ENCODE assay signal across 15 cellular contexts in the genomic region with DNA sequence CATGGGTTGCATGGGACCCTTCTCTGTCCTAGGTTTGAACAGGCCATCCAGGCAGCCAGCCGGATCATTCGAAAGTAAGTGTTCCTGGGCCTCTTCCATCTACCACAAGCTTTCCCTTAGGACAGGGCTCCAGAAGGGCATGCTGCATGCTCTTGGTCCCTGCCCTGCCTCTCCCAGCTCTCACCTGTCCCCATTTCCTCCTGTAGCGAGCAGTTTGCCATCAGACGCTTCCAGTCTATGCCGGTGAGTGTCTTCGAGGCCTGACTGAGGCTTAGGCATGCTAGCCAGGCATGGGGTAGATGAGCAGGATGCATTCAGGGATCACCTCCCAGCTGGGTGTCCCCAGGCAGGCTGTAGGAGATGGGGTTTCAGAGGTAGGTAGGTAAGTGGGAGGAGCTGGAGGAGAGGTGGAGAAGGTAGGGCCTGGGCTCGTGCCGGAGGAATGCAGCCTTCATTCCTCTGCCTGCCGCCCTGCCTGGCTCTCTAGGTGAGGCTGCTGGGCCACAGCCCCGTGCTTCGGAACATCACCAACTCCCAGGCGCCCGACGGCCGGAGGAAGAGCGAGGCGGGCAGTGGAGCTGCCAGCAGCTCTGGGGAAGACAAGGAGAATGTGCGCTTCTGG. TPM values are rescaled to one million over a fixed set of nuclear protein-coding genes. Genes with fewer than 3 reads are reported as not detected.
DNase-seq lines count a peak whose midpoint lies in the region; ATAC-seq and TF ChIP-seq lines count a peak whose summit lies in the region.
"Had no signal": no experiment of that assay in that cellular context is flagged by ENCODE, and none has a peak within 500 bp of the region (broad histone marks: within the 10 kb centered on the region; RNA-seq: fewer than 3 reads in every experiment).

No MANE protein-coding gene starts in this region.

- H3K4me1 Mint-ChIP-seq in activated naive CD8-positive, alpha-beta T cell treated with anti-CD3 and anti-CD28 coated beads for 36 hours, result peaks cover 55% of the 10 kb centered on the region
- peaks cover 53% of the 10 kb centered on the region for H3K4me1 Mint-ChIP-seq in memory B cell

- TF ChIP-seq CTCF in left ventricle myocardium inferior (IDR thresholded peaks at IDR 0.05; ENCODE audit: borderline replicate concordance) (no peak), GM10248 (IDR thresholded peaks at IDR 0.05; ENCODE audit: control extremely low read depth, extremely low read depth, low read depth, missing control alignments) (no peak)

- no peaks in the 10 kb centered on the region for H3K27me3 Mint-ChIP-seq in activated naive CD8-positive, alpha-beta T cell treated with anti-CD3 and anti-CD28 coated beads for 36 hours
- H3K27me3 Mint-ChIP-seq in memory B cell, result no peaks in the 10 kb centered on the region
- H3K27me3 Mint-ChIP-seq: dendritic cell treated with granulocyte-macrophage colony-stimulating factor and Interleukin-4, amounts not matched to agents 40 ng/mL and 50 ng/mL, for 4 days; stimulated activated naive CD8-positive, alpha-beta T cell treated with anti-CD3 and anti-CD28 coated beads, Interleukin-15, amount 100 ng/mL, for 72 hours had no signal

- DNase-seq in left cardiac atrium (peak; percentile 14), left ventricle myocardium inferior (no peak), memory B cell (ENCODE audit: low spot score in 2 of 2) (no peak), hypothalamus (lab: John Stamatoyannopoulos, UW) (no peak), GM10248 (ENCODE audit: extremely low spot score) (no peak), NOMO-1 treated with DMSO at 0.1 percent for 48 hours (lab: John Stamatoyannopoulos, UW; ENCODE audit: unreplicated experiment) (no peak)
- DNase-seq in activated naive CD8-positive, alpha-beta T cell treated with anti-CD3 and anti-CD28 coated beads for 36 hours, result no peak
- DNase-seq: activated CD8-positive, alpha-beta memory T cell treated with anti-CD3 and anti-CD28 coated beads, Interleukin-2, amount 50 U/mL, for 48 hours; SJCRH30; stimulated activated naive CD8-positive, alpha-beta T cell treated with anti-CD3 and anti-CD28 coated beads, Interleukin-15, amount 100 ng/mL, for 72 hours had no signal

- CTCF ChIA-PET in GM10248 (lab: Yijun Ruan, JAX), result interaction anchor here (1.3 to 3.1 kb wide), 3 partner anchors 13 to 273 kb away, joined by 3 to 14 read pairs (median 3); a partner anchor contains a TSS

- H3K27ac Mint-ChIP-seq in activated naive CD8-positive, alpha-beta T cell treated with anti-CD3 and anti-CD28 coated beads for 36 hours, result peak overlapping the region; percentile 94
- peak overlapping the region; percentile 91 for H3K27ac Mint-ChIP-seq in memory B cell
- H3K27ac Mint-ChIP-seq: dendritic cell treated with granulocyte-macrophage colony-stimulating factor and Interleukin-4, amounts not matched to agents 40 ng/mL and 50 ng/mL, for 4 days; stimulated activated naive CD8-positive, alpha-beta T cell treated with anti-CD3 and anti-CD28 coated beads, Interleukin-15, amount 100 ng/mL, for 72 hours had no signal

- intact Hi-C loops in left cardiac atrium (cut with DNase I), result no loop called here
- intact Hi-C loops in left ventricle myocardium inferior (cut with micrococcal nuclease), result no loop called here

- no peaks in the 10 kb centered on the region for H3K27me3 ChIP-seq in left ventricle myocardium inferior (ENCODE audit: low read depth)
- H3K27me3 ChIP-seq: BLaER1 treated with 17β-estradiol and CSF1 and Interleukin-3, amounts not matched to agents 10 nM and 100 nM; SJCRH30 had no signal

- ATAC-seq in left cardiac atrium (no peak), memory B cell (ENCODE audit: low read depth) (no peak), GM21717 (IDR thresholded peaks at IDR 0.05; ENCODE audit: unreplicated experiment) (no peak)
- ATAC-seq: stimulated activated naive CD8-positive, alpha-beta T cell treated with anti-CD3 and anti-CD28 coated beads, Interleukin-15, amount 100 ng/mL, for 72 hours had no signal

- H3K9me3 Mint-ChIP-seq in activated naive CD8-positive, alpha-beta T cell treated with anti-CD3 and anti-CD28 coated beads for 36 hours, result no peaks in the 10 kb centered on the region
- no peaks in the 10 kb centered on the region for H3K9me3 Mint-ChIP-seq in memory B cell
- H3K9me3 Mint-ChIP-seq: dendritic cell treated with granulocyte-macrophage colony-stimulating factor and Interleukin-4, amounts not matched to agents 40 ng/mL and 50 ng/mL, for 4 days; stimulated activated naive CD8-positive, alpha-beta T cell treated with anti-CD3 and anti-CD28 coated beads, Interleukin-15, amount 100 ng/mL, for 72 hours had no signal

- H3K9me3 ChIP-seq in left ventricle myocardium inferior (replicated peaks), result no peaks in the 10 kb centered on the region
- H3K9me3 ChIP-seq: BLaER1 treated with 17β-estradiol and CSF1 and Interleukin-3, amounts not matched to agents 10 nM and 100 nM; SJCRH30 had no signal

- no peak overlapping the region for H3K4me3 ChIP-seq in left ventricle myocardium inferior
- H3K4me3 ChIP-seq: BLaER1 treated with 17β-estradiol and CSF1 and Interleukin-3, amounts not matched to agents 10 nM and 100 nM; SJCRH30 had no signal

- H3K36me3 ChIP-seq in left ventricle myocardium inferior, result peaks cover 50% of the 10 kb centered on the region

- no peak overlapping the region for H3K27ac ChIP-seq in left ventricle myocardium inferior (replicated peaks)

- POLR2A ChIA-PET in GM10248 (lab: Yijun Ruan, JAX), result interaction anchor here (0.5 kb wide), 1 partner anchor 19 kb away, joined by 7 read pairs; no protein-coding TSS in a partner anchor

- H3K4me1 ChIP-seq in left ventricle myocardium inferior, result peaks cover 34% of the 10 kb centered on the region

- peak overlapping the region; percentile 8 for H3K4me3 Mint-ChIP-seq in activated naive CD8-positive, alpha-beta T cell treated with anti-CD3 and anti-CD28 coated beads for 36 hours
- peak overlapping the region; percentile 74 for H3K4me3 Mint-ChIP-seq in memory B cell
- H3K4me3 Mint-ChIP-seq: dendritic cell treated with granulocyte-macrophage colony-stimulating factor and Interleukin-4, amounts not matched to agents 40 ng/mL and 50 ng/mL, for 4 days had no signal

- peaks cover 54% of the 10 kb centered on the region for H3K36me3 Mint-ChIP-seq in activated naive CD8-positive, alpha-beta T cell treated with anti-CD3 and anti-CD28 coated beads for 36 hours
- peaks cover 24% of the 10 kb centered on the region for H3K36me3 Mint-ChIP-seq in memory B cell

RNA-seq across cellular contexts. Expression of a gene that starts 4.3 kb away (rescaled TPM):
- total RNA-seq in left cardiac atrium, result 10 to 100 TPM; 13.8 to 16.6 TPM
- 8.1 TPM for total RNA-seq in left ventricle myocardium inferior
- total RNA-seq in activated naive CD8-positive, alpha-beta T cell treated with anti-CD3 and anti-CD28 coated beads for 36 hours, result 10 to 100 TPM; 54.6 to 60.9 TPM

RNA-seq across cellular contexts. Expression of a gene that starts 13.8 kb away (rescaled TPM):
- 10 to 100 TPM; 70.8 to 93.6 TPM for total RNA-seq in left cardiac atrium
- 70.7 TPM for total RNA-seq in left ventricle myocardium inferior
- total RNA-seq in activated naive CD8-positive, alpha-beta T cell treated with anti-CD3 and anti-CD28 coated beads for 36 hours, result 10 to 100 TPM; 54.6 to 59.0 TPM

RNA-seq across cellular contexts. Expression of a gene that starts 19.1 kb away (rescaled TPM):
- total RNA-seq in left cardiac atrium (not detected), left ventricle myocardium inferior (0.33 TPM)
- total RNA-seq in activated naive CD8-positive, alpha-beta T cell treated with anti-CD3 and anti-CD28 coated beads for 36 hours, result under 1 TPM; 0.12 to 0.23 TPM
- total RNA-seq: kidney epithelial cell, skeletal muscle tissue had no signal

RNA-seq across cellular contexts. Expression of a gene that starts 20.0 kb away (rescaled TPM):
- total RNA-seq in left cardiac atrium, result 10 to 100 TPM; 11.8 to 14.7 TPM
- total RNA-seq in left ventricle myocardium inferior, result 11.3 TPM
- 10 to 100 TPM; 11.1 to 11.7 TPM for total RNA-seq in activated naive CD8-positive, alpha-beta T cell treated with anti-CD3 and anti-CD28 coated beads for 36 hours

RNA-seq across cellular contexts. Expression of a gene that starts 32.8 kb away (rescaled TPM):
- total RNA-seq in left cardiac atrium (10 to 100 TPM; 17.2 to 23.2 TPM), left ventricle myocardium inferior (10.2 TPM)
- total RNA-seq in activated naive CD8-positive, alpha-beta T cell treated with anti-CD3 and anti-CD28 coated beads for 36 hours, result 10 to 100 TPM; 63.5 to 63.8 TPM
